16 cellular contexts compared by ENCODE assay signal in genomic region chr13:90498096-90498495, GRCh38.
"Had no signal": no experiment of that assay in that cellular context is flagged by ENCODE, and none has a peak within 500 bp of the region (broad histone marks: within the 10 kb centered on the region; RNA-seq: fewer than 3 reads in every experiment).

No MANE protein-coding gene starts in this region.

- H3K9me3 ChIP-seq: ovary had no signal

- DNase-seq: cortex of kidney; dorsolateral prefrontal cortex; effector CD8-positive, alpha-beta T cell; heart right ventricle; hypothalamus; kidney glomerular epithelial cell; nucleus accumbens; ovary; sigmoid colon; stimulated activated CD4-positive, alpha-beta T cell treated with anti-CD3 and anti-CD28 coated beads, Interleukin-2, amount 100 ng/mL, for 48 hours; stimulated activated naive CD4-positive, alpha-beta T cell treated with Interleukin-2 at 50 U/mL for 16 hours; trophoblast cell had no signal

- H3K27ac ChIP-seq: dorsolateral prefrontal cortex, heart right ventricle, neural progenitor cell, ovary, right atrium auricular region, sigmoid colon had no signal

- H3K4me1 ChIP-seq: neural progenitor cell had no signal

- H3K4me3 Mint-ChIP-seq: natural killer cell treated with Interleukin-12 subunit alpha and Interleukin-12 subunit beta and Interleukin-15 and Interleukin-18, amount 100 ng/mL, for 72 hours; neural progenitor cell had no signal

- H3K27ac Mint-ChIP-seq: natural killer cell treated with Interleukin-12 subunit alpha and Interleukin-12 subunit beta and Interleukin-15 and Interleukin-18, amount 100 ng/mL, for 72 hours; neural progenitor cell had no signal

- H3K4me3 ChIP-seq: dorsolateral prefrontal cortex, heart right ventricle, neural progenitor cell, ovary, right atrium auricular region, sigmoid colon, smooth muscle cell had no signal

- H3K36me3 ChIP-seq: heart right ventricle, neural progenitor cell, ovary, right atrium auricular region, sigmoid colon had no signal

- H2AFZ ChIP-seq: neural progenitor cell had no signal

- H3K27me3 Mint-ChIP-seq: natural killer cell treated with Interleukin-12 subunit alpha and Interleukin-12 subunit beta and Interleukin-15 and Interleukin-18, amount 100 ng/mL, for 72 hours had no signal

- H3K9ac ChIP-seq: neural progenitor cell had no signal

- H3K27me3 ChIP-seq: dorsolateral prefrontal cortex, heart right ventricle, neural progenitor cell, ovary, right atrium auricular region, sigmoid colon had no signal

- H3K4me2 ChIP-seq: neural progenitor cell, smooth muscle cell had no signal

- H3K36me3 Mint-ChIP-seq: natural killer cell treated with Interleukin-12 subunit alpha and Interleukin-12 subunit beta and Interleukin-15 and Interleukin-18, amount 100 ng/mL, for 72 hours had no signal
